Comparison of ENCODE assay signal across 9 cellular contexts in the genomic region with DNA sequence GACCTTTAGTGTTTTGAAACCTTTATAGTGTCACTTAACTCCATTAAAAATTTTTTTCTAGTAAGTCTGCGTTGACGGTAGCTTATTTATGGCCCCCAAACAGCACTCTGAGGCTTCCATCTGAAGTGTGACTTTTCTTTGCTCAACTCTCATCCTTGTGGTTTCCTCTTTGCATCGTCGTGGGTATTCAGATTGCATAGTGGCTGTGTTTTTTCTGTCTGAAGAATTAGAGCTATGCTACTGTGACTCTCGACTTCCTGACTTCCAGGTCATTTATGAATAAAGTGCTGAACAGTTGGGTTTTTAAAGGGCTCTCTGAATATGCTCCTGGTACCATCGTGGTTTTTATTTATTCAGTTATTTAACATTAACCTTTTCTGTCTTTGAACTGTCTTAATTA. TPM values are rescaled to one million over a fixed set of nuclear protein-coding genes. Genes with fewer than 3 reads are reported as not detected.
DNase-seq lines count a peak whose midpoint lies in the region; ATAC-seq and FAIRE-seq lines count a peak whose summit lies in the region.
"Had no signal": no experiment of that assay in that cellular context is flagged by ENCODE, and none has a peak within 500 bp of the region (broad histone marks: within the 10 kb centered on the region; RNA-seq: fewer than 3 reads in every experiment).

No MANE protein-coding gene starts in this region.

- no peaks in the 10 kb centered on the region for H3K27me3 Mint-ChIP-seq in activated T-cell treated with anti-CD3 and anti-CD28 coated beads, Interleukin-2, amount 50 U/mL, for 24 hours
- no peaks in the 10 kb centered on the region for H3K27me3 Mint-ChIP-seq in stimulated activated memory B cell treated with anti-CD40 and anti-IgM and Interleukin-4, amounts not matched to agents 10 μg/mL and 1 μg/mL and 100 μg/mL, for 72 hours
- H3K27me3 Mint-ChIP-seq: B cell had no signal

- no peak overlapping the region for H3K4me3 Mint-ChIP-seq in activated T-cell treated with anti-CD3 and anti-CD28 coated beads, Interleukin-2, amount 50 U/mL, for 24 hours
- H3K4me3 Mint-ChIP-seq in stimulated activated memory B cell treated with anti-CD40 and anti-IgM and Interleukin-4, amounts not matched to agents 10 μg/mL and 1 μg/mL and 100 μg/mL, for 72 hours = no peak overlapping the region
- H3K4me3 Mint-ChIP-seq: B cell had no signal

- peaks cover 97% of the 10 kb centered on the region for H3K36me3 Mint-ChIP-seq in activated T-cell treated with anti-CD3 and anti-CD28 coated beads, Interleukin-2, amount 50 U/mL, for 24 hours (ENCODE audit: low read depth)
- H3K36me3 Mint-ChIP-seq in activated naive CD4-positive, alpha-beta T cell treated with anti-CD3 and anti-CD28 coated beads, Interleukin-2, amount 50 U/mL, for 72 hours = peaks cover 21 to 41% of the 10 kb centered on the region in 2 donors
- peaks cover 85% of the 10 kb centered on the region for H3K36me3 Mint-ChIP-seq in stimulated activated memory B cell treated with anti-CD40 and anti-IgM and Interleukin-4, amounts not matched to agents 10 μg/mL and 1 μg/mL and 100 μg/mL, for 72 hours

- in situ Hi-C loops in ACHN (cut with HindIII; ENCODE audit: low pct_ligation_motif_present, low pct_unique_long_range_greater_than_20kb, low sequenced_read_pairs) = no loop called here

- H3K27ac Mint-ChIP-seq in activated T-cell treated with anti-CD3 and anti-CD28 coated beads, Interleukin-2, amount 50 U/mL, for 24 hours = peak overlapping the region; percentile 79
- H3K27ac Mint-ChIP-seq in activated naive CD4-positive, alpha-beta T cell treated with anti-CD3 and anti-CD28 coated beads, Interleukin-2, amount 50 U/mL, for 72 hours = peak overlapping the region; percentile 69 to 88
- H3K27ac Mint-ChIP-seq in stimulated activated memory B cell treated with anti-CD40 and anti-IgM and Interleukin-4, amounts not matched to agents 10 μg/mL and 1 μg/mL and 100 μg/mL, for 72 hours = peak overlapping the region; percentile 87
- H3K27ac Mint-ChIP-seq: B cell had no signal

- ATAC-seq in HG03060 (IDR thresholded peaks at IDR 0.05; ENCODE audit: low read depth, unreplicated experiment) = peak; percentile 52
- peak; percentile 80 to 83 for ATAC-seq in activated naive CD4-positive, alpha-beta T cell treated with anti-CD3 and anti-CD28 coated beads, Interleukin-2, amount 50 U/mL, for 72 hours
- ATAC-seq in stimulated activated memory B cell treated with anti-CD40 and anti-IgM and Interleukin-4, amounts not matched to agents 10 μg/mL and 1 μg/mL and 100 μg/mL, for 72 hours = no peak

- FAIRE-seq in urothelium cell line (lab: Jason Lieb, UNC) = no peak

- no peak for DNase-seq in activated T-cell treated with anti-CD3 and anti-CD28 coated beads, Interleukin-2, amount 50 U/mL, for 24 hours
- DNase-seq in activated T-cell treated with anti-CD3 and anti-CD28 coated beads, Interleukin-2, amount 50 U/mL, for 48 hours = no peak
- no peak for DNase-seq in activated naive CD4-positive, alpha-beta T cell treated with anti-CD3 and anti-CD28 coated beads, Interleukin-2, amount 50 U/mL, for 72 hours (ENCODE audit: low spot score in 2 of 2)
- DNase-seq in cerebellum (ENCODE audit: low spot score) (no peak), ACHN (no peak), urothelium cell line (ENCODE audit: low spot score) (no peak)

- H3K4me1 Mint-ChIP-seq in activated T-cell treated with anti-CD3 and anti-CD28 coated beads, Interleukin-2, amount 50 U/mL, for 24 hours (ENCODE audit: low read depth) = peaks cover 38% of the 10 kb centered on the region
- peaks cover 27% of the 10 kb centered on the region for H3K4me1 Mint-ChIP-seq in stimulated activated memory B cell treated with anti-CD40 and anti-IgM and Interleukin-4, amounts not matched to agents 10 μg/mL and 1 μg/mL and 100 μg/mL, for 72 hours

- H3K9me3 Mint-ChIP-seq in activated T-cell treated with anti-CD3 and anti-CD28 coated beads, Interleukin-2, amount 50 U/mL, for 24 hours = no peaks in the 10 kb centered on the region
- no peaks in the 10 kb centered on the region for H3K9me3 Mint-ChIP-seq in activated naive CD4-positive, alpha-beta T cell treated with anti-CD3 and anti-CD28 coated beads, Interleukin-2, amount 50 U/mL, for 72 hours
- H3K9me3 Mint-ChIP-seq in stimulated activated memory B cell treated with anti-CD40 and anti-IgM and Interleukin-4, amounts not matched to agents 10 μg/mL and 1 μg/mL and 100 μg/mL, for 72 hours = no peaks in the 10 kb centered on the region

RNA-seq across cellular contexts. Expression of a gene that starts 44.9 kb away (rescaled TPM):
- 10 to 100 TPM; 28.0 to 51.9 TPM for total RNA-seq in activated naive CD4-positive, alpha-beta T cell treated with anti-CD3 and anti-CD28 coated beads, Interleukin-2, amount 50 U/mL, for 72 hours
- 33.5 TPM for total RNA-seq in cerebellum
